In the genomic region with DNA sequence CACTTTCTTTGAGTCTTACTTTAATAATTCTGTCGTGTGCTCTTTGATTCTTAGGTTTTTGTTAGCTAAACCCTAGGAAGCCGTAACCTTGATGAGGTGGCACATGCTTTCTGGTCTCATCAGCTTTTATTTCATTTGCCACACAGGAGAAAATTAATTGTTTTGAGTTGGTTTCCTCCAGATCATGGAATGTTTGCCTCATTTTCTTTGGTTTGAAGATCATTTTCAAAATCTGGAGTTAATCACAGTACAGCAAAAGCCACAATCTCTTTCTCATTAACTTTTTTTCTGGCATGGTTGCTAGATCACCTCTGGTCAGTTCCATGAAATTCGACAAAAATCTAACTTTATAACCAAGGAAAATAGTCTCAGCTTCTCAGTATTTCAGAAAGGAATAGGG, we compare ENCODE assay signal across 27 cellular contexts.
"Had no signal": no experiment of that assay in that cellular context is flagged by ENCODE, and none has a peak within 500 bp of the region (broad histone marks: within the 10 kb centered on the region; RNA-seq: fewer than 3 reads in every experiment).

No MANE protein-coding gene starts in this region.

- H3K4me2 ChIP-seq: hepatocyte had no signal

- H3K27ac ChIP-seq: epithelial cell of prostate, esophagus muscularis mucosa, hepatocyte, left ventricle myocardium inferior, lower lobe of right lung, parathyroid adenoma, psoas muscle, right lobe of liver, spleen, testis, tibial nerve, upper lobe of right lung, vagina had no signal

- H3K9ac ChIP-seq: parathyroid adenoma had no signal

- H3K27me3 ChIP-seq: esophagus muscularis mucosa, hepatocyte, right lobe of liver, spleen, testis, tibial nerve, upper lobe of right lung, vagina had no signal

- H3K9me3 ChIP-seq: esophagus muscularis mucosa, lower lobe of right lung, psoas muscle, right lobe of liver, testis, upper lobe of right lung, vagina had no signal

- H3K4me3 ChIP-seq: esophagus muscularis mucosa, hepatocyte, left ventricle myocardium inferior, lower lobe of right lung, psoas muscle, right lobe of liver, spleen, testis, tibial nerve, upper lobe of right lung, vagina had no signal

- H2AFZ ChIP-seq: hepatocyte, parathyroid adenoma had no signal

- DNase-seq: effector memory CD4-positive, alpha-beta T cell; foreskin melanocyte; head of caudate nucleus; kidney; left cardiac atrium; left ventricle myocardium inferior; lower lobe of right lung; mesendoderm; naive thymus-derived CD4-positive, alpha-beta T cell; nephron progenitor cell; psoas muscle; retina; right lobe of liver; spleen; stimulated activated CD4-positive, alpha-beta T cell treated with anti-CD3 and anti-CD28 coated beads, Interleukin-15, amount 100 ng/mL, for 24 hours; stimulated activated CD4-positive, alpha-beta T cell treated with anti-CD3 and anti-CD28 coated beads, Interleukin-1b, Interleukin-23, amount 100 ng/mL, for 48 hours; stimulated activated CD4-positive, alpha-beta T cell treated with anti-CD3 and anti-CD28 coated beads, Interleukin-4, amount 100 ng/mL, for 24 hours; stimulated activated naive B cell treated with anti-CD40 and anti-IgM and Interleukin-4, amounts not matched to agents 10 μg/mL and 1 μg/mL and 100 μg/mL, for 72 hours; stimulated activated naive CD8-positive, alpha-beta T cell treated with anti-CD3 and anti-CD28 coated beads, Interleukin-15, amount 100 ng/mL, for 72 hours; testis; upper lobe of right lung had no signal

- ATAC-seq: left cardiac atrium; lower lobe of right lung; naive thymus-derived CD4-positive, alpha-beta T cell; psoas muscle; right lobe of liver; stimulated activated naive B cell treated with anti-CD40 and anti-IgM and Interleukin-4, amounts not matched to agents 10 μg/mL and 1 μg/mL and 100 μg/mL, for 72 hours; stimulated activated naive CD8-positive, alpha-beta T cell treated with anti-CD3 and anti-CD28 coated beads, Interleukin-15, amount 100 ng/mL, for 72 hours; upper lobe of right lung had no signal

- H3K4me1 ChIP-seq: esophagus muscularis mucosa, left ventricle myocardium inferior, lower lobe of right lung, parathyroid adenoma, psoas muscle, right lobe of liver, spleen, testis, tibial nerve, upper lobe of right lung, vagina had no signal

- H3K79me2 ChIP-seq: hepatocyte, parathyroid adenoma had no signal

- H3K36me3 ChIP-seq: esophagus muscularis mucosa, spleen, tibial nerve, vagina had no signal
